In genomic region chr13:37001921-37002250, GRCh38 we compare ENCODE assay signal across 12 cellular contexts. TPM values are rescaled to one million over a fixed set of nuclear protein-coding genes. Genes with fewer than 3 reads are reported as not detected.
DNase-seq lines count a peak whose midpoint lies in the region; ATAC-seq and TF ChIP-seq lines count a peak whose summit lies in the region.
"Had no signal": no experiment of that assay in that cellular context is flagged by ENCODE, and none has a peak within 500 bp of the region (broad histone marks: within the 10 kb centered on the region; RNA-seq: fewer than 3 reads in every experiment).

No MANE protein-coding gene starts in this region.

- H3K27ac Mint-ChIP-seq in activated T-cell treated with anti-CD3 and anti-CD28 coated beads, Interleukin-2, amount 50 U/mL, for 72 hours: peak overlapping the region; percentile 91
- H3K27ac Mint-ChIP-seq in stimulated activated memory B cell treated with anti-CD40 and anti-IgM and Interleukin-4, amounts not matched to agents 10 μg/mL and 1 μg/mL and 100 μg/mL, for 72 hours: peak overlapping the region; percentile 100

- peaks cover 35% of the 10 kb centered on the region for H3K4me1 Mint-ChIP-seq in activated T-cell treated with anti-CD3 and anti-CD28 coated beads, Interleukin-2, amount 50 U/mL, for 72 hours (ENCODE audit: low read depth)
- H3K4me1 Mint-ChIP-seq in stimulated activated memory B cell treated with anti-CD40 and anti-IgM and Interleukin-4, amounts not matched to agents 10 μg/mL and 1 μg/mL and 100 μg/mL, for 72 hours: peaks cover 17% of the 10 kb centered on the region

- no peak for ATAC-seq in activated T-cell treated with anti-CD3 and anti-CD28 coated beads, Interleukin-2, amount 50 U/mL, for 72 hours (replicated peaks in 1 of 2)
- ATAC-seq in stimulated activated memory B cell treated with anti-CD40 and anti-IgM and Interleukin-4, amounts not matched to agents 10 μg/mL and 1 μg/mL and 100 μg/mL, for 72 hours: no peak
- no peak for ATAC-seq in HG03521 (IDR thresholded peaks at IDR 0.05; ENCODE audit: unreplicated experiment)
- ATAC-seq: gastroesophageal sphincter had no signal

- no peak for DNase-seq in activated T-cell treated with anti-CD3 and anti-CD28 coated beads, Interleukin-2, amount 50 U/mL, for 72 hours
- no peak for DNase-seq in activated T-cell treated with anti-CD3 and anti-CD28 coated beads, Interleukin-2, amount 50 U/mL, for 1 hour
- DNase-seq in RKO (ENCODE audit: low spot score) (peak; percentile 45), erythroblast (lab: John Stamatoyannopoulos, UW) (peak; percentile 20 to 45), iPS-NIHi11 (ENCODE audit: low spot score) (no peak), dedifferentiated amniotic fluid mesenchymal stem cell (ENCODE audit: extremely low spot score) (no peak)
- DNase-seq: activated CD4-positive, alpha-beta T cell treated with anti-CD3 and anti-CD28 coated beads for 1 hour; NCI-H1092; stimulated activated CD4-positive, alpha-beta T cell treated with anti-CD3 and anti-CD28 coated beads, Interleukin-15, amount 100 ng/mL, for 24 hours had no signal

- peaks cover 7 to 31% of the 10 kb centered on the region in 2 donors for H3K36me3 Mint-ChIP-seq in activated T-cell treated with anti-CD3 and anti-CD28 coated beads, Interleukin-2, amount 50 U/mL, for 72 hours (ENCODE audit: insufficient read depth in 2 of 2)
- peaks cover 15% of the 10 kb centered on the region for H3K36me3 Mint-ChIP-seq in stimulated activated memory B cell treated with anti-CD40 and anti-IgM and Interleukin-4, amounts not matched to agents 10 μg/mL and 1 μg/mL and 100 μg/mL, for 72 hours

- no peaks in the 10 kb centered on the region for H3K27me3 Mint-ChIP-seq in activated T-cell treated with anti-CD3 and anti-CD28 coated beads, Interleukin-2, amount 50 U/mL, for 72 hours (ENCODE audit: low read depth)
- no peaks in the 10 kb centered on the region for H3K27me3 Mint-ChIP-seq in stimulated activated memory B cell treated with anti-CD40 and anti-IgM and Interleukin-4, amounts not matched to agents 10 μg/mL and 1 μg/mL and 100 μg/mL, for 72 hours

- peak overlapping the region; percentile 98 to 100 for H3K4me3 Mint-ChIP-seq in activated T-cell treated with anti-CD3 and anti-CD28 coated beads, Interleukin-2, amount 50 U/mL, for 72 hours
- peak overlapping the region; percentile 99 for H3K4me3 Mint-ChIP-seq in stimulated activated memory B cell treated with anti-CD40 and anti-IgM and Interleukin-4, amounts not matched to agents 10 μg/mL and 1 μg/mL and 100 μg/mL, for 72 hours

- TF ChIP-seq POLR2A in erythroblast (IDR thresholded peaks at IDR 0.05; ENCODE audit: low read length): no peak

- H3K9me3 Mint-ChIP-seq in activated T-cell treated with anti-CD3 and anti-CD28 coated beads, Interleukin-2, amount 50 U/mL, for 72 hours: no peaks in the 10 kb centered on the region
- H3K9me3 Mint-ChIP-seq in stimulated activated memory B cell treated with anti-CD40 and anti-IgM and Interleukin-4, amounts not matched to agents 10 μg/mL and 1 μg/mL and 100 μg/mL, for 72 hours: no peaks in the 10 kb centered on the region

RNA-seq across cellular contexts. Expression of gene EXOSC8, which starts 1.3 kb away (rescaled TPM):
- 100 to 1,000 TPM; 220 to 268 TPM for total RNA-seq in activated T-cell treated with anti-CD3 and anti-CD28 coated beads, Interleukin-2, amount 50 U/mL, for 72 hours

RNA-seq across cellular contexts. Expression of gene ALG5, which starts 2.7 kb away (rescaled TPM):
- 10 to 100 TPM; 31.7 to 38.3 TPM for total RNA-seq in activated T-cell treated with anti-CD3 and anti-CD28 coated beads, Interleukin-2, amount 50 U/mL, for 72 hours

RNA-seq across cellular contexts. Expression of gene SUPT20H, which starts 57.6 kb away (rescaled TPM):
- total RNA-seq in activated T-cell treated with anti-CD3 and anti-CD28 coated beads, Interleukin-2, amount 50 U/mL, for 72 hours: 10 to 100 TPM; 76.6 to 89.6 TPM

Comparison
In these comparisons a context has a peak if more than half of its experiments do, and no peak if none do; other contexts are left out.
1. DNase-seq: peak in RKO (single experiment) and erythroblast (2 of 2); none in activated T-cell treated with anti-CD3 and anti-CD28 coated beads, Interleukin-2, amount 50 U/mL, for 72 hours (0 of 2), activated T-cell treated with anti-CD3 and anti-CD28 coated beads, Interleukin-2, amount 50 U/mL, for 1 hour (single experiment), iPS-NIHi11 (single experiment) and dedifferentiated amniotic fluid mesenchymal stem cell (single experiment).